ENCODE assay signal across 1 cellular context in the genomic region with DNA sequence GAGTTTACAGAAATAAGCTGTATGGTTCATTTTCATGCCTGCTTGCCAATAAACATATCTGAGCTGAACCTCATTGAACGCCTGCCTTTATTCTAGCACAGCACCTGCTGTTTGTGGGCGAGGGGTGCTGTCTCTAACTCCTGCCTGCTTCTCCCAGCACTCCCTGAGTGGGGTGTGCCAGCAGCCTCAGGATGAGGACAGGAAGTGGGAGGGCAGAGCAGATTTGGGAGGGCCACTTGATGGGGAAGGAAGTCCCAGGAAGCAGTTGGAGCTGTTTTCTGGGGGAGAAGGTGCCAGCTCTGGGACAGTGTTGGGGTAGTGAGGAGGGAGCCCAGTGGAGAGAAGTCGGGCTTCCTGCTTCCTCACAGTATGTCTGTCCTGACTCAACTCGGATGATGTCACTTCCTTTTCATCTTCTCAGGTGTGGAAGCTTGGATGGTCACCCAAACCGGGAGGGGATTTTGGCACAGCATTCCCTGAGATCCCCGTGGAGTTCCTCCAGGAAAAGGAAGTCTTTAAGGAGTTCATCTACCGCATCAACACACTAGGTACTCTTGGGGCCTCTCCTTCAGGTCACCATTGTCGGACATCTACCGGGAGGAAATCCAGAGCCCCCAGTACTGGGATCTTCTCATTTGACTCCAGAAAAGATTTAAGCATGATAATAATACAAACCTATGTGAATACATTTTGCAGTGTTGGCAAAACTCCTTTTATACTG.
TF ChIP-seq lines count a peak whose summit lies in the region.

No MANE protein-coding gene starts in this region.

TF ChIP-seq in WTC11, 78 proteins besides CTCF, POLR2A, EP300 and RAD21:
- TF ChIP-seq RELA (CRISPR knock-in tag; IDR thresholded peaks at IDR 0.05; ENCODE audit: borderline replicate concordance) (no peak), GRHL2 (CRISPR knock-in tag; IDR thresholded peaks at IDR 0.05; ENCODE audit: insufficient replicate concordance, severe bottlenecking) (no peak), ERG (CRISPR knock-in tag; IDR thresholded peaks at IDR 0.05) (no peak), EMX1 (CRISPR knock-in tag; IDR thresholded peaks at IDR 0.05) (no peak), NFE2L1 (CRISPR knock-in tag; IDR thresholded peaks at IDR 0.05) (no peak), ZNF416 (CRISPR knock-in tag; IDR thresholded peaks at IDR 0.05) (no peak), SP1 (CRISPR knock-in tag; conservative IDR thresholded peaks at IDR 0.05) (no peak), ZNF671 (CRISPR knock-in tag; IDR thresholded peaks at IDR 0.05) (no peak), CREB1 (CRISPR knock-in tag; IDR thresholded peaks at IDR 0.05) (no peak), TEAD1 (CRISPR knock-in tag; IDR thresholded peaks at IDR 0.05) (no peak), MXD4 (CRISPR knock-in tag; IDR thresholded peaks at IDR 0.05; ENCODE audit: borderline replicate concordance) (no peak), NR3C1 (CRISPR knock-in tag; conservative IDR thresholded peaks at IDR 0.05; ENCODE audit: low read depth) (no peak), PRRX2 (CRISPR knock-in tag; IDR thresholded peaks at IDR 0.05) (no peak)
- TF ChIP-seq, protein P1, sequence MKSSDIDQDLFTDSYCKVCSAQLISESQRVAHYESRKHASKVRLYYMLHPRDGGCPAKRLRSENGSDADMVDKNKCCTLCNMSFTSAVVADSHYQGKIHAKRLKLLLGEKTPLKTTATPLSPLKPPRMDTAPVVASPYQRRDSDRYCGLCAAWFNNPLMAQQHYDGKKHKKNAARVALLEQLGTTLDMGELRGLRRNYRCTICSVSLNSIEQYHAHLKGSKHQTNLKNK (CRISPR knock-in tag; IDR thresholded peaks at IDR 0.05), result no peak
- TF ChIP-seq, protein P2, sequence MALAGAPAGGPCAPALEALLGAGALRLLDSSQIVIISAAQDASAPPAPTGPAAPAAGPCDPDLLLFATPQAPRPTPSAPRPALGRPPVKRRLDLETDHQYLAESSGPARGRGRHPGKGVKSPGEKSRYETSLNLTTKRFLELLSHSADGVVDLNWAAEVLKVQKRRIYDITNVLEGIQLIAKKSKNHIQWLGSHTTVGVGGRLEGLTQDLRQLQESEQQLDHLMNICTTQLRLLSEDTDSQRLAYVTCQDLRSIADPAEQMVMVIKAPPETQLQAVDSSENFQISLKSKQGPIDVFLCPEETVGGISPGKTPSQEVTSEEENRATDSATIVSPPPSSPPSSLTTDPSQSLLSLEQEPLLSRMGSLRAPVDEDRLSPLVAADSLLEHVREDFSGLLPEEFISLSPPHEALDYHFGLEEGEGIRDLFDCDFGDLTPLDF (CRISPR knock-in tag; IDR thresholded peaks at IDR 0.05), result no peak
- TF ChIP-seq, protein P3, sequence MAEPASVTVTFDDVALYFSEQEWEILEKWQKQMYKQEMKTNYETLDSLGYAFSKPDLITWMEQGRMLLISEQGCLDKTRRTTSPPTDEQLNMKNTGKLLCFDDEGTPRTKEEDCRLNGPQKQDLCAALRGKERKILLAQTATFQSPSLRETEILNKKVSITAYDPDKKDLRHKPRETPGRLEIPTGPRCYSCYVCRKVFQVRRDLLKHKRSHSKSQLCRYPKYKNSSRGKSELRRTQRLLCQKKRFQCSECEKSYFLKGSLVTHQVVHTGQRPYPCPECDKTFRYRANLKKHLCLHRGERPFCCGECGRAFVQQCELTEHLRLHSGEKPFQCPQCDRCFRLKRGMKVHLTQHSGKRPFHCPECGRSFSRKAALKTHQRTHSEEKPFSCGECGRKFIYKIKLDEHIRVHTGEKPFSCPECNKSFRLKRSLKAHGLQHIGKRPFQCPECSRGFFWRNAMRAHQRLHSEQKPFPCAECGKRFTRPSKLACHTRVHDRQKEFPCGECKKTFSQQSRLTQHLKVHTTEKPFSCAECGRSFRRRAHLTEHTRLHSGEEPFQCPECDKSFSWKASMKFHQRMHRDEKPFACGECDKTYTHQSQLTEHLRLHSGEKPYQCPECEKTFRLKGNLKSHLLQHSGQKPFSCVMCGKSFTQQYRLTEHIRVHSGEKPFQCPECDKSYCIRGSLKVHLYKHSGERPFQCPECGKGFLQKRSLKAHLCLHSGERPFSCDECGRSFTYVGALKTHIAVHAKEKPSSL (CRISPR knock-in tag; conservative IDR thresholded peaks at IDR 0.05), result no peak
- TF ChIP-seq, protein P4, sequence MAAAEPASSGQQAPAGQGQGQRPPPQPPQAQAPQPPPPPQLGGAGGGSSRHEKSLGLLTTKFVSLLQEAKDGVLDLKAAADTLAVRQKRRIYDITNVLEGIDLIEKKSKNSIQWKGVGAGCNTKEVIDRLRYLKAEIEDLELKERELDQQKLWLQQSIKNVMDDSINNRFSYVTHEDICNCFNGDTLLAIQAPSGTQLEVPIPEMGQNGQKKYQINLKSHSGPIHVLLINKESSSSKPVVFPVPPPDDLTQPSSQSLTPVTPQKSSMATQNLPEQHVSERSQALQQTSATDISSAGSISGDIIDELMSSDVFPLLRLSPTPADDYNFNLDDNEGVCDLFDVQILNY (CRISPR knock-in tag; IDR thresholded peaks at IDR 0.05), result no peak
TF ChIP-seq in WTC11: peak in this region for 0.
